In genomic region chr9:84945878-84946538, GRCh38 we compare ENCODE assay signal across 27 cellular contexts.
DNase-seq lines count a peak whose midpoint lies in the region; ATAC-seq lines count a peak whose summit lies in the region.
"Had no signal": no experiment of that assay in that cellular context is flagged by ENCODE, and none has a peak within 500 bp of the region (broad histone marks: within the 10 kb centered on the region; RNA-seq: fewer than 3 reads in every experiment).

No MANE protein-coding gene starts in this region.

- ATAC-seq in activated CD4-positive, CD25-positive, alpha-beta regulatory T cell treated with anti-CD3 and anti-CD28 coated beads, Interleukin-2, amount 50 U/mL, for 24 hours = no peak

- DNase-seq in GM04504 (ENCODE audit: low read depth) = peak; percentile 8
- DNase-seq in kidney tubule cell (ENCODE audit: low spot score) = peak; percentile 19
- no peak for DNase-seq in activated CD8-positive, alpha-beta memory T cell treated with anti-CD3 and anti-CD28 coated beads for 24 hours
- no peak for DNase-seq in dedifferentiated amniotic fluid mesenchymal stem cell (ENCODE audit: extremely low spot score)
- DNase-seq: activated CD4-positive, alpha-beta memory T cell treated with anti-CD3 and anti-CD28 coated beads, Interleukin-2, amount 10 ng/mL, durations not matched to agents 7 days and 5 days; activated CD4-positive, alpha-beta T cell treated with anti-CD3 and anti-CD28 coated beads for 1 hour; activated effector memory CD4-positive, alpha-beta T cell treated with anti-CD3 and anti-CD28 coated beads, Interleukin-2, amount 50 U/mL, for 16 hours; activated naive CD8-positive, alpha-beta T cell treated with anti-CD3 and anti-CD28 coated beads, Interleukin-2, amount 10 ng/mL, durations not matched to agents 7 days and 5 days; CD4-positive, alpha-beta memory T cell; H7; kidney; NCI-H1092; NCI-H1930; NCI-H2227 treated with DMSO at 0.1 percent for 48 hours; NCI-H526 treated with DMSO at 0.1 percent for 48 hours; nephron progenitor cell; Peyer's patch; stimulated activated CD4-positive, alpha-beta T cell treated with anti-CD3 and anti-CD28 coated beads, Interleukin-15, amount 100 ng/mL, for 24 hours; stimulated activated naive CD4-positive, alpha-beta T cell; testis; uterus had no signal

- H3K27ac ChIP-seq in cingulate gyrus (ENCODE audit: low read depth, low read length) (peak overlapping the region; percentile 63), temporal lobe (ENCODE audit: low read depth, low read length) (peak overlapping the region; percentile 30)
- H3K27ac ChIP-seq: ascending aorta, parathyroid adenoma, Peyer's patch, SJSA1, testis, uterus had no signal

Comparison
In these comparisons a context has a peak if more than half of its experiments do, and no peak if none do; other contexts are left out.
1. DNase-seq: peak in GM04504 (single experiment) and kidney tubule cell (single experiment); none in activated CD8-positive, alpha-beta memory T cell treated with anti-CD3 and anti-CD28 coated beads for 24 hours (single experiment) and dedifferentiated amniotic fluid mesenchymal stem cell (single experiment).